Comparison of ENCODE assay signal across 7 cellular contexts in genomic region chr20:31569163-31570020, GRCh38. TPM values are rescaled to one million over a fixed set of nuclear protein-coding genes. Genes with fewer than 3 reads are reported as not detected.
A peak's percentile ranks its signal among the peaks of the same experiment; 100 is the strongest.
DNase-seq lines count a peak whose midpoint lies in the region; ATAC-seq and TF ChIP-seq lines count a peak whose summit lies in the region.

No MANE protein-coding gene starts in this region.

- no CpG with 5 or more reads among the region's 10 CpGs for WGBS in mesendoderm (ENCODE audit: extremely low coverage, insufficient coverage, low lambda C conversion rate)

- H3K4me3 ChIP-seq in mesendoderm (ENCODE audit: low read length), result no peak overlapping the region

- TF ChIP-seq CTCF in GM12873 (IDR thresholded peaks at IDR 0.05; ENCODE audit: insufficient read depth, low read depth, low read length, missing control alignments) (peak; percentile 87), chondrocyte (IDR thresholded peaks at IDR 0.05) (peak; percentile 98)

- no peak overlapping the region for H3K4me3 Mint-ChIP-seq in activated CD4-positive, alpha-beta T cell treated with anti-CD3 and anti-CD28 coated beads, Interleukin-2, amount 10 ng/mL, durations not matched to agents 24 days and 14 days
- H3K4me3 Mint-ChIP-seq in chondrocyte (ENCODE audit: unreplicated experiment), result no peak overlapping the region

- H3K27ac Mint-ChIP-seq in activated CD4-positive, alpha-beta T cell treated with anti-CD3 and anti-CD28 coated beads, Interleukin-2, amount 10 ng/mL, durations not matched to agents 24 days and 14 days, result no peak overlapping the region
- H3K27ac Mint-ChIP-seq in chondrocyte (ENCODE audit: unreplicated experiment), result peak overlapping the region; percentile 83

- no peaks in the 10 kb centered on the region for H3K27me3 Mint-ChIP-seq in activated CD4-positive, alpha-beta T cell treated with anti-CD3 and anti-CD28 coated beads, Interleukin-2, amount 10 ng/mL, durations not matched to agents 24 days and 14 days
- no peaks in the 10 kb centered on the region for H3K27me3 Mint-ChIP-seq in chondrocyte (ENCODE audit: low read depth)

- no peaks in the 10 kb centered on the region for H3K9me3 Mint-ChIP-seq in activated CD4-positive, alpha-beta T cell treated with anti-CD3 and anti-CD28 coated beads, Interleukin-2, amount 10 ng/mL, durations not matched to agents 24 days and 14 days
- no peaks in the 10 kb centered on the region for H3K9me3 Mint-ChIP-seq in chondrocyte (ENCODE audit: low read depth)

- peaks cover 26% of the 10 kb centered on the region for H3K36me3 Mint-ChIP-seq in activated CD4-positive, alpha-beta T cell treated with anti-CD3 and anti-CD28 coated beads, Interleukin-2, amount 10 ng/mL, durations not matched to agents 24 days and 14 days (ENCODE audit: low read depth)
- peaks cover 6% of the 10 kb centered on the region for H3K36me3 Mint-ChIP-seq in chondrocyte (ENCODE audit: low read depth)

- intact Hi-C loops in activated CD4-positive, alpha-beta T cell treated with anti-CD3 and anti-CD28 coated beads, Interleukin-2, amount 10 ng/mL, durations not matched to agents 24 days and 14 days (cut with micrococcal nuclease), result loop anchor here (1.0 to 10.0 kb wide), 2 partner anchors 43 to 55 kb away; partner anchors contain the start of gene HM13

- peaks cover 3% of the 10 kb centered on the region for H3K79me1 ChIP-seq in mesendoderm (ENCODE audit: low read length)

- no peak overlapping the region for H3K27ac ChIP-seq in mesendoderm (ENCODE audit: low read depth, low read length)

- peaks cover 28% of the 10 kb centered on the region for H3K4me1 Mint-ChIP-seq in activated CD4-positive, alpha-beta T cell treated with anti-CD3 and anti-CD28 coated beads, Interleukin-2, amount 10 ng/mL, durations not matched to agents 24 days and 14 days
- peaks cover 54% of the 10 kb centered on the region for H3K4me1 Mint-ChIP-seq in chondrocyte (ENCODE audit: low read depth)

- peak overlapping the region; percentile 83 for H2BK5ac ChIP-seq in mesendoderm (ENCODE audit: low read length)

- H3K79me2 ChIP-seq in mesendoderm (ENCODE audit: control insufficient read depth, insufficient read depth, low read length), result no peaks in the 10 kb centered on the region

- H3K56ac ChIP-seq in mesendoderm (ENCODE audit: low read length), result peak overlapping the region; percentile 72

- H3K36me3 ChIP-seq in mesendoderm (ENCODE audit: control insufficient read depth, insufficient read depth, low read length), result peaks cover 3% of the 10 kb centered on the region

- H2BK15ac ChIP-seq in mesendoderm (replicated peaks; ENCODE audit: low read depth), result no peak overlapping the region

- no peak overlapping the region for H3K4me2 ChIP-seq in mesendoderm (ENCODE audit: low read length)

- peak overlapping the region; percentile 83 for H3K4ac ChIP-seq in mesendoderm (ENCODE audit: low read depth, low read length)

- no peak for ATAC-seq in HG02798 (IDR thresholded peaks at IDR 0.05; ENCODE audit: poor library complexity, unreplicated experiment)

- DNase-seq in NCI-H146 (lab: John Stamatoyannopoulos, UW) (peak; percentile 62), chondrocyte (ENCODE audit: low spot score) (no peak), mesendoderm (peak; percentile 71)
- DNase-seq in activated CD4-positive, alpha-beta T cell treated with anti-CD3 and anti-CD28 coated beads, Interleukin-2, amount 10 ng/mL, durations not matched to agents 24 days and 14 days, result peak; percentile 89
- DNase-seq in stimulated activated CD8-positive, alpha-beta memory T cell treated with anti-CD3 and anti-CD28 coated beads, Interleukin-4, amount 100 ng/mL, for 24 hours (ENCODE audit: low read depth), result peak; percentile 53

- H2BK120ac ChIP-seq in mesendoderm (ENCODE audit: low read depth, low read length), result peak overlapping the region; percentile 17

- no peak overlapping the region for H4K8ac ChIP-seq in mesendoderm (ENCODE audit: low read depth, low read length)

- H3K4me1 ChIP-seq in mesendoderm (ENCODE audit: control insufficient read depth, low read depth, low read length), result peaks cover 11% of the 10 kb centered on the region

- no peaks in the 10 kb centered on the region for H3K27me3 ChIP-seq in mesendoderm (ENCODE audit: insufficient read depth, low read length, poor library complexity)

- no peak overlapping the region for H4K5ac ChIP-seq in mesendoderm (ENCODE audit: low read length)

- H3K23ac ChIP-seq in mesendoderm (ENCODE audit: low read length), result no peak overlapping the region

- H3K9ac ChIP-seq in mesendoderm (ENCODE audit: low read length), result peak overlapping the region; percentile 65

- H2AK5ac ChIP-seq in mesendoderm (ENCODE audit: low read length), result no peak overlapping the region

- peak overlapping the region; percentile 30 for H3K18ac ChIP-seq in mesendoderm (ENCODE audit: low read length)

RNA-seq across cellular contexts. Expression of gene ID1, which starts 35.7 kb away (rescaled TPM):
- total RNA-seq in activated CD4-positive, alpha-beta T cell treated with anti-CD3 and anti-CD28 coated beads, Interleukin-2, amount 10 ng/mL, durations not matched to agents 24 days and 14 days, result 2.7 and 2.9 TPM in 2 replicates
- 7.7 to 73.7 TPM (median 9.0 TPM) in 3 replicates for total RNA-seq in chondrocyte
- 298 TPM for polyA plus RNA-seq in mesendoderm (2013, experiment 1 of 2)
- 282 TPM for polyA plus RNA-seq in mesendoderm (2013, experiment 2 of 2)

RNA-seq across cellular contexts. Expression of gene HM13, which starts 55.1 kb away (rescaled TPM):
- 181 and 193 TPM in 2 replicates for total RNA-seq in activated CD4-positive, alpha-beta T cell treated with anti-CD3 and anti-CD28 coated beads, Interleukin-2, amount 10 ng/mL, durations not matched to agents 24 days and 14 days
- 228 to 277 TPM (median 269 TPM) in 3 replicates for total RNA-seq in chondrocyte
- polyA plus RNA-seq in mesendoderm (2013, experiment 1 of 2), result 135 TPM
- 133 TPM for polyA plus RNA-seq in mesendoderm (2013, experiment 2 of 2)
